Comparison of ENCODE assay signal across 1 cellular context in the genomic region with DNA sequence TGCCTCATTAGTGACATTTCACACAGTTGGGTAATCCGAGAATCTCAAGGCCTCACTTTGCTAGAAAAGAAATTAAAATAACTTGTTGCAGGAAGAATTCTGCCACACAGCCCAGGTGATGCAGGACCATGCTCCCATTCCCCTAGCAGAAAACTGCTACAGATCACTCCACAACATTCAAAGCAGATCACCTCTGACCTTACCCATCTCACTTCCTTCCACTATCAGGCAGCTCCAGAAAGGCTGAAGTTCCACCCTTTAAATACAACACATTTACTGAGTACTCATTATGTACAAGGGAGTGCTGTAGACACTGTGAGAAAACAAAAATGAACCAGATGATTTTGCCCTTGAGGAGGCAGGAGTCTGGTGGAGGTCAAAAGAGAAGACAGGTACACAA.
TF ChIP-seq lines count a peak whose summit lies in the region.

No MANE protein-coding gene starts in this region.

TF ChIP-seq in WTC11, 78 proteins besides CTCF, POLR2A, EP300 and RAD21 (continued from another document):
- TF ChIP-seq ATF6 (CRISPR knock-in tag; IDR thresholded peaks at IDR 0.05) (no peak), PRRX2 (CRISPR knock-in tag; IDR thresholded peaks at IDR 0.05) (no peak), HMGA2 (CRISPR knock-in tag; IDR thresholded peaks at IDR 0.05) (no peak), ZNF425 (CRISPR knock-in tag; conservative IDR thresholded peaks at IDR 0.05) (no peak), ESRRA (CRISPR knock-in tag; IDR thresholded peaks at IDR 0.05; ENCODE audit: borderline replicate concordance) (no peak), ZNF232 (CRISPR knock-in tag; IDR thresholded peaks at IDR 0.05) (no peak), ZNF317 (CRISPR knock-in tag; IDR thresholded peaks at IDR 0.05; ENCODE audit: borderline replicate concordance, low read depth) (no peak), SOX15 (CRISPR knock-in tag; IDR thresholded peaks at IDR 0.05) (no peak), CBFB (CRISPR knock-in tag; IDR thresholded peaks at IDR 0.05; ENCODE audit: low read depth) (no peak), ZNF121 (CRISPR knock-in tag; IDR thresholded peaks at IDR 0.05) (no peak)
- TF ChIP-seq, protein P1, sequence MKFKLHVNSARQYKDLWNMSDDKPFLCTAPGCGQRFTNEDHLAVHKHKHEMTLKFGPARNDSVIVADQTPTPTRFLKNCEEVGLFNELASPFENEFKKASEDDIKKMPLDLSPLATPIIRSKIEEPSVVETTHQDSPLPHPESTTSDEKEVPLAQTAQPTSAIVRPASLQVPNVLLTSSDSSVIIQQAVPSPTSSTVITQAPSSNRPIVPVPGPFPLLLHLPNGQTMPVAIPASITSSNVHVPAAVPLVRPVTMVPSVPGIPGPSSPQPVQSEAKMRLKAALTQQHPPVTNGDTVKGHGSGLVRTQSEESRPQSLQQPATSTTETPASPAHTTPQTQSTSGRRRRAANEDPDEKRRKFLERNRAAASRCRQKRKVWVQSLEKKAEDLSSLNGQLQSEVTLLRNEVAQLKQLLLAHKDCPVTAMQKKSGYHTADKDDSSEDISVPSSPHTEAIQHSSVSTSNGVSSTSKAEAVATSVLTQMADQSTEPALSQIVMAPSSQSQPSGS (CRISPR knock-in tag; IDR thresholded peaks at IDR 0.05; ENCODE audit: borderline replicate concordance, low read depth), result no peak
